13 cellular contexts compared by ENCODE assay signal in genomic region chr2:20490300-20491181, GRCh38. TPM values are rescaled to one million over a fixed set of nuclear protein-coding genes. Genes with fewer than 3 reads are reported as not detected.
DNase-seq lines count a peak whose midpoint lies in the region; ATAC-seq and TF ChIP-seq lines count a peak whose summit lies in the region.
"Had no signal": no experiment of that assay in that cellular context is flagged by ENCODE, and none has a peak within 500 bp of the region (broad histone marks: within the 10 kb centered on the region; RNA-seq: fewer than 3 reads in every experiment).

No MANE protein-coding gene starts in this region.

- H3K9ac ChIP-seq in stomach smooth muscle (ENCODE audit: low read length in 2 of 2) = peak overlapping the region; percentile 19 to 66

- H3K27me3 ChIP-seq in stomach smooth muscle (ENCODE audit: control insufficient read depth in 1 of 2, insufficient read depth in 2 of 2, low read length in 2 of 2) = no peaks in the 10 kb centered on the region

- TF ChIP-seq POLR2A in lower leg skin (IDR thresholded peaks at IDR 0.05) = no peak

- no peaks in the 10 kb centered on the region for H3K9me3 Mint-ChIP-seq in effector memory CD8-positive, alpha-beta T cell

- no peaks in the 10 kb centered on the region for H3K9me3 ChIP-seq in stomach smooth muscle (ENCODE audit: control insufficient read depth in 2 of 2, low read length in 2 of 2)

- 54 to 64% methylated on average over 12 to 13 of the region's 14 CpGs for WGBS in lower leg skin, 2 donors

- intact Hi-C loops in lower leg skin (cut with DNase I; ENCODE audit: low total_unique reads) = no loop called here

- no peak for TF ChIP-seq CTCF in epithelial cell of esophagus (IDR thresholded peaks at IDR 0.05; ENCODE audit: insufficient read depth, low read depth, low read length, missing control alignments)
- no peak for TF ChIP-seq CTCF in lower leg skin (IDR thresholded peaks at IDR 0.05)

- no peak overlapping the region for H3K4me3 Mint-ChIP-seq in effector memory CD8-positive, alpha-beta T cell

- no peak overlapping the region for H3K4me3 ChIP-seq in epithelial cell of esophagus (ENCODE audit: low read length)
- H3K4me3 ChIP-seq in lower leg skin (ENCODE audit: low read depth, poor library complexity, severe bottlenecking) = no peak overlapping the region
- H3K4me3 ChIP-seq in stomach smooth muscle (ENCODE audit: low read length in 2 of 2) = peak overlapping the region in 1 of 2 donors; percentile 8

- peaks cover 30% of the 10 kb centered on the region for H3K4me1 ChIP-seq in stomach smooth muscle (ENCODE audit: control insufficient read depth, insufficient read depth, low read length)

- DNase-seq in NCI-H446 treated with DMSO at 0.1 percent for 48 hours (lab: John Stamatoyannopoulos, UW) = peak; percentile 87
- DNase-seq in epithelial cell of esophagus (ENCODE audit: low read depth) = peak; percentile 94
- peak; percentile 73 to 92 for DNase-seq in lower leg skin (ENCODE audit: low spot score in 2 of 2)
- no peak for DNase-seq in effector memory CD8-positive, alpha-beta T cell
- DNase-seq in SKM-1 treated with dmso at 0.1 percent for 144 hours (lab: John Stamatoyannopoulos, UW; ENCODE audit: unreplicated experiment) = no peak
- DNase-seq in cortex of kidney (lab: John Stamatoyannopoulos, UW) = no peak
- DNase-seq: activated naive CD4-positive, alpha-beta T cell; NCI-H1694 treated with DMSO at 0.1 percent for 48 hours; stimulated activated naive CD8-positive, alpha-beta T cell treated with anti-CD3 and anti-CD28 coated beads, Interleukin-15, Interleukin-2, amounts not matched to agents 100 U/mL and 50 U/mL, for 24 hours had no signal

- H3K4me1 Mint-ChIP-seq in effector memory CD8-positive, alpha-beta T cell (ENCODE audit: low read depth in 2 of 2) = peaks cover 0 to 1% of the 10 kb centered on the region in 2 donors

- H3K27me3 Mint-ChIP-seq in effector memory CD8-positive, alpha-beta T cell = peaks cover 0 to 24% of the 10 kb centered on the region in 2 donors

- peak overlapping the region; percentile 75 for H3K27ac ChIP-seq in stomach smooth muscle (ENCODE audit: low read length)

- no peaks in the 10 kb centered on the region for H3K36me3 Mint-ChIP-seq in effector memory CD8-positive, alpha-beta T cell (ENCODE audit: insufficient read depth)

- H3K27ac Mint-ChIP-seq in effector memory CD8-positive, alpha-beta T cell = no peak overlapping the region

- no peaks in the 10 kb centered on the region for H3K36me3 ChIP-seq in stomach smooth muscle (ENCODE audit: control insufficient read depth in 2 of 2, insufficient read depth in 2 of 2, low read length in 2 of 2)

- ATAC-seq in GM18909 (IDR thresholded peaks at IDR 0.05; ENCODE audit: poor library complexity, unreplicated experiment) = no peak
- no peak for ATAC-seq in effector memory CD8-positive, alpha-beta T cell (replicated peaks)
- ATAC-seq: activated CD4-positive, CD25-positive, alpha-beta regulatory T cell treated with anti-CD3 and anti-CD28 coated beads, Interleukin-2, amount 50 U/mL, for 24 hours; Panc1; stimulated activated naive CD8-positive, alpha-beta T cell treated with anti-CD3 and anti-CD28 coated beads, Interleukin-15, Interleukin-2, amounts not matched to agents 100 U/mL and 50 U/mL, for 24 hours had no signal

RNA-seq across cellular contexts. Expression of gene RHOB, which starts 43.7 kb away (rescaled TPM):
- total RNA-seq in lower leg skin = 100 to 1,000 TPM; 569 to 894 (median 709) TPM

Comparison
In these comparisons a context has a peak if more than half of its experiments do, and no peak if none do; other contexts are left out.
1. DNase-seq: peak in NCI-H446 treated with DMSO at 0.1 percent for 48 hours (single experiment), epithelial cell of esophagus (single experiment) and lower leg skin (2 of 2); none in effector memory CD8-positive, alpha-beta T cell (0 of 3), SKM-1 treated with dmso at 0.1 percent for 144 hours (single experiment) and cortex of kidney (single experiment).